In the genomic region with DNA sequence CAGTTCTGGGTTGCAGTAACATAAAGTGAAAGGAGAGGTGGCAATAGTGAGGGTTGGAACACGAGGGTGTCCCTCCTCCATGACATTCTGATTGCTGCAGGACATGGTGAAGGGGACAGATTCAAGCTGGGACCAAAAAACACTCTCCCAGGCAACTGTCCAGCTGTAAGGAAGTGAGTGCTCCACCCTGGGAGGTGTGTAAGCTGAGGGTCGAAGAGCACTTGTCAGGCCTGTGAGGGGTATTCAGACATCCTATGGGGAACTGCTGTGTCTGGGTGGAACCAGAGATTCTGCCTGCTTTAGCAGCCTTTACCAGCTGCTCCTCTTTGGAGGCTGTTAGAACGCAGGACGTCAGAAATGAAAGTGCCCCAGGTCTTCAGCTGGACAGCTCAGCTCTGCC, we compare ENCODE assay signal across 12 cellular contexts.
DNase-seq lines count a peak whose midpoint lies in the region; ATAC-seq and TF ChIP-seq lines count a peak whose summit lies in the region.
"Had no signal": no experiment of that assay in that cellular context is flagged by ENCODE, and none has a peak within 500 bp of the region (broad histone marks: within the 10 kb centered on the region; RNA-seq: fewer than 3 reads in every experiment).

No MANE protein-coding gene starts in this region.

- peaks cover 0 to 62% of the 10 kb centered on the region in 2 donors for H3K4me1 ChIP-seq in right atrium auricular region
- H3K4me1 ChIP-seq in psoas muscle = peaks cover 3% of the 10 kb centered on the region
- H3K4me1 ChIP-seq: BLaER1 had no signal

- no peaks in the 10 kb centered on the region for H3K27me3 Mint-ChIP-seq in MCF 10A (ENCODE audit: insufficient read depth, unreplicated experiment)

- CTCF ChIA-PET in MCF 10A (lab: Yijun Ruan, JAX) = interaction anchor here (1.1 to 1.4 kb wide), 3 partner anchors 10 to 417 kb away, joined by 3 to 4 read pairs (median 3); no protein-coding TSS in a partner anchor

- H3K9me3 ChIP-seq in right atrium auricular region = no peaks in the 10 kb centered on the region
- H3K9me3 ChIP-seq in psoas muscle = no peaks in the 10 kb centered on the region
- H3K9me3 ChIP-seq: BLaER1 had no signal

- WGBS in psoas muscle, 3 donors = 23 to 37% (median 30%) methylated on average over 4 of the region's 4 CpGs

- H3K27me3 ChIP-seq in right atrium auricular region (no peaks in the 10 kb centered on the region), psoas muscle (ENCODE audit: insufficient read depth in 3 of 3, low read length in 2 of 3) (no peaks in the 10 kb centered on the region)
- H3K27me3 ChIP-seq: BLaER1 had no signal

- no peaks in the 10 kb centered on the region for H3K36me3 Mint-ChIP-seq in MCF 10A (ENCODE audit: insufficient read depth, unreplicated experiment)
- H3K36me3 Mint-ChIP-seq: CD8-positive, alpha-beta memory T cell had no signal

- H3K4me3 ChIP-seq in right atrium auricular region (no peak overlapping the region), psoas muscle (no peak overlapping the region)
- H3K4me3 ChIP-seq: BLaER1 had no signal

- POLR2A ChIA-PET in MCF 10A (lab: Yijun Ruan, JAX) = no interaction called here

- no TSS peak for BruUV-seq in MCF 10A (replicated peaks; lab: Mats Ljungman, UMichigan)

- DNase-seq in right atrium auricular region (ENCODE audit: low spot score) = no peak
- no peak for DNase-seq in left cardiac atrium
- no peak for DNase-seq in left colon
- DNase-seq in psoas muscle = no peak
- no peak for DNase-seq in MCF 10A (ENCODE audit: unreplicated experiment)
- no peak for DNase-seq in stimulated activated CD4-positive, alpha-beta T cell treated with anti-CD3 and anti-CD28 coated beads, Interleukin-2, amount 100 ng/mL, for 48 hours
- no peak for DNase-seq in NCI-H2171 (lab: John Stamatoyannopoulos, UW)
- DNase-seq: 8988T; AML-193; CD8-positive, alpha-beta memory T cell; DMS 273 treated with DMSO at 0.1 percent for 48 hours had no signal

- H3K27ac Mint-ChIP-seq in MCF 10A (ENCODE audit: low read depth, unreplicated experiment) = no peak overlapping the region
- H3K27ac Mint-ChIP-seq: CD8-positive, alpha-beta memory T cell had no signal

- H3K4me1 Mint-ChIP-seq in MCF 10A (ENCODE audit: insufficient read depth, unreplicated experiment) = no peaks in the 10 kb centered on the region
- H3K4me1 Mint-ChIP-seq: CD8-positive, alpha-beta memory T cell had no signal

- intact Hi-C loops in left cardiac atrium (cut with DNase I) (loop anchor here in 1 of 2 donors (10.0 kb wide), 1 partner anchor 210 kb away; a partner anchor contains a TSS), left colon (cut with DNase I, micrococcal nuclease) (no loop called here), psoas muscle (cut with DNase I) (no loop called here), MCF 10A (cut with micrococcal nuclease) (loop anchor here (1.0 kb wide), 1 partner anchor 210 kb away; no protein-coding TSS in a partner anchor)

- no peak overlapping the region for H3K4me3 Mint-ChIP-seq in MCF 10A (ENCODE audit: unreplicated experiment)
- H3K4me3 Mint-ChIP-seq: CD8-positive, alpha-beta memory T cell had no signal

- no peaks in the 10 kb centered on the region for H3K9me3 Mint-ChIP-seq in MCF 10A (ENCODE audit: unreplicated experiment)
- H3K9me3 Mint-ChIP-seq: CD8-positive, alpha-beta memory T cell had no signal

- ATAC-seq in left cardiac atrium (no peak), left colon (peak; percentile 33), psoas muscle (peak in 3 of 4 donors; percentile 1 to 6 (median 1))

- H3K27ac ChIP-seq in right atrium auricular region (peak overlapping the region; percentile 61 to 69), psoas muscle (no peak overlapping the region)
- H3K27ac ChIP-seq: BLaER1 had no signal

- TF ChIP-seq CTCF in right atrium auricular region (IDR thresholded peaks at IDR 0.05) = no peak
- no peak for TF ChIP-seq CTCF in psoas muscle (IDR thresholded peaks at IDR 0.05)
- no peak for TF ChIP-seq CTCF in MCF 10A (IDR thresholded peaks at IDR 0.05; ENCODE audit: unreplicated experiment)

- no peaks in the 10 kb centered on the region for H3K36me3 ChIP-seq in right atrium auricular region
- H3K36me3 ChIP-seq in psoas muscle (ENCODE audit: insufficient read depth in 1 of 2, low read depth in 1 of 2) = no peaks in the 10 kb centered on the region
- H3K36me3 ChIP-seq: BLaER1 had no signal

Comparison
In these comparisons a context has a peak if more than half of its experiments do, and no peak if none do; other contexts are left out.
1. ATAC-seq: peak in left colon (single experiment) and psoas muscle (3 of 4); none in left cardiac atrium (0 of 2).